Comparison of ENCODE assay signal across 16 cellular contexts in genomic region chr7:102270176-102270887, GRCh38.
"Had no signal": no experiment of that assay in that cellular context is flagged by ENCODE, and none has a peak within 500 bp of the region (broad histone marks: within the 10 kb centered on the region; RNA-seq: fewer than 3 reads in every experiment).

No MANE protein-coding gene starts in this region.

- H3K27me3 Mint-ChIP-seq: activated CD4-positive, alpha-beta T cell treated with anti-CD3 and anti-CD28 coated beads for 36 hours; stimulated activated naive CD8-positive, alpha-beta T cell treated with anti-CD3 and anti-CD28 coated beads, Interleukin-15, Interleukin-2, amounts not matched to agents 100 ng/mL and 50 ng/mL, for 24 hours; T-cell had no signal

- H3K4me3 Mint-ChIP-seq: activated CD4-positive, alpha-beta T cell treated with anti-CD3 and anti-CD28 coated beads for 36 hours; activated CD8-positive, alpha-beta T cell treated with anti-CD3 and anti-CD28 coated beads, Interleukin-2, amount 10 ng/mL, durations not matched to agents 7 days and 5 days; activated T-helper 1 cell treated with anti-CD3 and anti-CD28 coated beads, Interleukin-12 subunit alpha, Interleukin-12 subunit beta, Interleukin-2, Interleukin-4 antibody, amounts not matched to agents 30 ng/mL and 10 ng/mL and 1 ng/mL, durations not matched to agents 14 hours and 24 hours and 36 hours; stimulated activated naive CD8-positive, alpha-beta T cell treated with anti-CD3 and anti-CD28 coated beads, Interleukin-15, Interleukin-2, amounts not matched to agents 100 ng/mL and 50 ng/mL, for 24 hours; T-cell had no signal

- H3K36me3 Mint-ChIP-seq: T-cell had no signal

- ATAC-seq: activated CD4-positive, alpha-beta T cell treated with anti-CD3 and anti-CD28 coated beads for 36 hours; activated CD8-positive, alpha-beta T cell treated with anti-CD3 and anti-CD28 coated beads, Interleukin-2, amount 10 ng/mL, durations not matched to agents 7 days and 5 days; psoas muscle; T-cell had no signal

- H3K27ac ChIP-seq: heart left ventricle, psoas muscle, sigmoid colon, thoracic aorta had no signal

- H3K9me3 Mint-ChIP-seq: activated T-helper 1 cell treated with anti-CD3 and anti-CD28 coated beads, Interleukin-12 subunit alpha, Interleukin-12 subunit beta, Interleukin-2, Interleukin-4 antibody, amounts not matched to agents 30 ng/mL and 10 ng/mL and 1 ng/mL, durations not matched to agents 14 hours and 24 hours and 36 hours; stimulated activated naive CD8-positive, alpha-beta T cell treated with anti-CD3 and anti-CD28 coated beads, Interleukin-15, Interleukin-2, amounts not matched to agents 100 ng/mL and 50 ng/mL, for 24 hours; T-cell had no signal

- H3K27ac Mint-ChIP-seq: activated CD4-positive, alpha-beta T cell treated with anti-CD3 and anti-CD28 coated beads for 36 hours; activated CD8-positive, alpha-beta T cell treated with anti-CD3 and anti-CD28 coated beads, Interleukin-2, amount 10 ng/mL, durations not matched to agents 7 days and 5 days; activated T-helper 1 cell treated with anti-CD3 and anti-CD28 coated beads, Interleukin-12 subunit alpha, Interleukin-12 subunit beta, Interleukin-2, Interleukin-4 antibody, amounts not matched to agents 30 ng/mL and 10 ng/mL and 1 ng/mL, durations not matched to agents 14 hours and 24 hours and 36 hours; stimulated activated naive CD8-positive, alpha-beta T cell treated with anti-CD3 and anti-CD28 coated beads, Interleukin-15, Interleukin-2, amounts not matched to agents 100 ng/mL and 50 ng/mL, for 24 hours; T-cell had no signal

- DNase-seq: activated CD4-positive, alpha-beta T cell treated with anti-CD3 and anti-CD28 coated beads for 36 hours; activated CD8-positive, alpha-beta T cell treated with anti-CD3 and anti-CD28 coated beads, Interleukin-2, amount 10 ng/mL, durations not matched to agents 7 days and 5 days; activated naive CD4-positive, alpha-beta T cell; cortex of kidney; effector CD8-positive, alpha-beta T cell; islet precursor cell; psoas muscle; sigmoid colon; stimulated activated CD4-positive, alpha-beta T cell treated with anti-CD3 and anti-CD28 coated beads, Interleukin-4, amount 100 ng/mL, for 1 hour; T-cell; T1000 had no signal

- FAIRE-seq: frontal cortex had no signal
